ENCODE assay signal across 7 cellular contexts in the genomic region with DNA sequence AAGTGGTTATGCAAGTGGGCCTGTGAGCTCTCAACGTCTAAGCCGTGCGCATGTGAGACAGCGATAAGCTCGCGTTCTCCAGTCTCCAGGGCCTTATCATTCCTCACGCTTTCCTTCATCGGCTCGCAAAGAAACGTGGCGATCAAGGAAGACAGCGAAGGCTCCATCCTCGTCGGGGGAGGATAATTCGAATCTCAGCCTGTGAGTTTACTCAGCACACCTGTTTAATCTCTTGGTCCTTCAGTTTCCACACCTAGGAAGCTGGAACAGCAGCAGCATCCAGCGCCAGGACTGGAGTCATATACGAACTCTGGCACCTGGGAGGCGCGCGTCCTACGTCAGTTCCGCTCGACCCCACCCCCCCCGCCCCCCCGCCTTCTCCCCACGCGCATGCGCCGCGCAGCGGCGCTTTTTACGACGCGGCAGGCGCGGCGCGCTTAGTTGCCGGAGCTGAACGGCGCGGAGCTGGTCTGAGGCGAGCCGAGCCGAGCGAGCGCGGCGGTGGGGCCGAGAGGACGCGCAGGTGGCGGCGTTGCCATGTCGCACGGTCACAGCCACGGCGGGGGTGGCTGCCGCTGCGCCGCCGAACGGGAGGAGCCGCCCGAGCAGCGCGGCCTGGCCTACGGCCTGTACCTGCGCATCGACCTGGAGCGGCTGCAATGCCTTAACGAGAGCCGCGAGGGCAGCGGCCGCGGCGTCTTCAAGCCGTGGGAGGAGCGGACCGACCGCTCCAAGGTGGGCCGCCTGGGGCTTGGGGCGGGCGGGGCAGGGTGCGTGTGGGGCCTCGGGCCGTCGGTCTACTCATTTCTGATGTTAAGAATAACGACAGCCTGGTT.
DNase-seq lines count a peak whose midpoint lies in the region; ATAC-seq and TF ChIP-seq lines count a peak whose summit lies in the region.

A gene with protein sequence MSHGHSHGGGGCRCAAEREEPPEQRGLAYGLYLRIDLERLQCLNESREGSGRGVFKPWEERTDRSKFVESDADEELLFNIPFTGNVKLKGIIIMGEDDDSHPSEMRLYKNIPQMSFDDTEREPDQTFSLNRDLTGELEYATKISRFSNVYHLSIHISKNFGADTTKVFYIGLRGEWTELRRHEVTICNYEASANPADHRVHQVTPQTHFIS (plus strand): TSS at position 440 of the 836 bp plus-strand sequence. CDS start 98 bp downstream, at position 538.

- TF ChIP-seq CTCF in VCaP (conservative IDR thresholded peaks at IDR 0.05), result no peak

- DNase-seq in NCI-H2227 (lab: John Stamatoyannopoulos, UW; ENCODE audit: unreplicated experiment) (peak; percentile 93), T47D (ENCODE audit: low read depth in 1 of 2, low spot score in 1 of 2) (peak; percentile 74 to 85), iPS-NIHi11 (ENCODE audit: low spot score) (peak; percentile 98)

- peak; percentile 65 for ATAC-seq in HG03108 (IDR thresholded peaks at IDR 0.05; ENCODE audit: unreplicated experiment)

- in situ Hi-C loops in T47D (cut with HindIII; ENCODE audit: low pct_unique_long_range_greater_than_20kb, low sequenced_read_pairs), result no loop called here

- peak; percentile 97 for TF ChIP-seq POLR2A in GM18526 (IDR thresholded peaks at IDR 0.05; ENCODE audit: extremely low read depth, insufficient read length)

- peak within 1 kb of the TSS; percentile 89 for H3K27ac ChIP-seq in VCaP
- H3K27ac ChIP-seq in skin epidermis, result peak within 1 kb of the TSS; percentile 48 to 97 (median 91)

- peak within 1 kb of the TSS; percentile 82 to 99 (median 93) for H3K4me3 ChIP-seq in skin epidermis

Comparison
In these comparisons a context has a peak if more than half of its experiments do, and no peak if none do; other contexts are left out.
1. Peak in every context shown above with its lines: DNase-seq, ATAC-seq, H3K4me3 ChIP-seq and H3K27ac ChIP-seq.